ENCODE assay signal across 1 cellular context in the genomic region with DNA sequence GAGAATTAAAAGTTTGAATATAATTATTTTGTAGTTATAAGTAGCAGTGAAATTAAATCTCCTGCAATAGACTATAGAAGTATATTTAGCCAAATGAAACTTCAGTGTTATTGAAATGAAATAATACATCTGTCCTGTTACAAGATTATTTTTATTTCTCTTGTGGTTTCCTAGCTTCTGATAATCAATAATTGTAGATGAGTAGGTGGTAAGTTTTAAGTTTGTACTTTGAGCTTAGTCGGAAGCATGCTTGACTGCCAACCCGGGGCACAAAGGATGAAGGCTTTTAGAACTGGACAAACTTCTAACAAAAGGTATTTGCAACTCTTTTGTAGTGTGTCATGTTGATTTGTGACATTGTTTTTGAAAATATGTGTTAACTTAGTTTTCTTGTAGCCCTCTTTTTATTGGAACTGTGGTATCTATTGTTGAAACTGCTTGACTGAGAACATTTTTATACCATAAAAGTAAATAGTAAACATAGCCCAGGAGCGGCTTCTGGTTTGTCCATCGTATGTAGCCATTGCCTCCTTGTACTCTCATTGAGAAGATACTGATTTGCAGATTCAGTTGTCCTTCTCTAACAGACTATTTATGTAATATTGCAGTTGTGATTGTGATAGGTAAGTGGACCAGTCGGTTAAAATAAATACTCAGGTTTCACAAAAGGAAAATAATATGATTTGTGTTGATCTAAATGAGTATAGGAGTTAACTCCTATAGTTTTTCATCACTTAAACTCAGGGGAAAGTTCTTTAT.
TF ChIP-seq lines count a peak whose summit lies in the region.

No MANE protein-coding gene starts in this region.

TF ChIP-seq in endothelial cell of umbilical vein, 7 proteins besides CTCF, POLR2A, EP300 and RAD21:
- TF ChIP-seq JUN (IDR thresholded peaks at IDR 0.05; ENCODE audit: borderline replicate concordance, insufficient read depth, insufficient read length, low read depth) (no peak), MYC (IDR thresholded peaks at IDR 0.05; ENCODE audit: low read depth, low read length) (no peak), FOS (IDR thresholded peaks at IDR 0.05; ENCODE audit: borderline replicate concordance, insufficient read depth, low read length) (no peak), EZH2 (IDR thresholded peaks at IDR 0.05; ENCODE audit: borderline replicate concordance, low read depth, low read length, severe bottlenecking) (no peak), GATA2 (IDR thresholded peaks at IDR 0.05; ENCODE audit: insufficient read depth, insufficient read length, low read depth, low read length) (no peak), POLR2AphosphoS5 (IDR thresholded peaks at IDR 0.05; ENCODE audit: insufficient read depth, low read depth, low read length) (no peak)
- TF ChIP-seq, protein P1, sequence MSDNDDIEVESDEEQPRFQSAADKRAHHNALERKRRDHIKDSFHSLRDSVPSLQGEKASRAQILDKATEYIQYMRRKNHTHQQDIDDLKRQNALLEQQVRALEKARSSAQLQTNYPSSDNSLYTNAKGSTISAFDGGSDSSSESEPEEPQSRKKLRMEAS (IDR thresholded peaks at IDR 0.05; ENCODE audit: insufficient read depth, insufficient read length): no peak
